ENCODE assay signal across 8 cellular contexts in genomic region chr12:53180931-53181645, GRCh38. TPM values are rescaled to one million over a fixed set of nuclear protein-coding genes. Genes with fewer than 3 reads are reported as not detected.
DNase-seq lines count a peak whose midpoint lies in the region; TF ChIP-seq lines count a peak whose summit lies in the region.

No MANE protein-coding gene starts in this region.

- peaks cover 55% of the 10 kb centered on the region for H3K4me1 Mint-ChIP-seq in nephron

- peak overlapping the region; percentile 97 to 100 (median 98) for H3K27ac Mint-ChIP-seq in nephron

- H3K27me3 Mint-ChIP-seq in nephron (ENCODE audit: low read depth): no peaks in the 10 kb centered on the region

- H3K27me3 ChIP-seq in HL-60 (ENCODE audit: insufficient read depth, poor library complexity, severe bottlenecking): no peaks in the 10 kb centered on the region

- H3K4me3 ChIP-seq in HL-60 (replicated peaks; ENCODE audit: insufficient read depth, low read length): peak overlapping the region; percentile 82
- peak overlapping the region; percentile 81 for H3K4me3 ChIP-seq in fibroblast of the aortic adventitia (ENCODE audit: low read depth, low read length)

- peaks cover 49% of the 10 kb centered on the region for H3K36me3 Mint-ChIP-seq in nephron (ENCODE audit: low read depth)

- DNase-seq in COR-L47 (lab: John Stamatoyannopoulos, UW) (peak; percentile 85), GM20000 (ENCODE audit: low spot score) (peak; percentile 94), HL-60 (ENCODE audit: low read depth in 1 of 2, low spot score in 1 of 2) (peak in 1 of 2 experiments; percentile 78), OCI-M1 (lab: John Stamatoyannopoulos, UW) (peak; percentile 84), fibroblast of the aortic adventitia (ENCODE audit: low read depth) (peak; percentile 67), substantia nigra (lab: John Stamatoyannopoulos, UW) (peak in 29 of 49 donors; percentile 40 to 89 (median 83))
- DNase-seq in activated T-helper 9 cell treated with anti-CD3 and anti-CD28 coated beads, Interleukin-2, amount 50 U/mL, for 16 hours (ENCODE audit: low read depth): peak; percentile 75

- no peak for TF ChIP-seq CTCF in GM20000 (IDR thresholded peaks at IDR 0.05; ENCODE audit: extremely low read depth, missing control alignments)
- no peak for TF ChIP-seq CTCF in HL-60 (IDR thresholded peaks at IDR 0.05; ENCODE audit: insufficient read depth, low read length)
- no peak for TF ChIP-seq CTCF in fibroblast of the aortic adventitia (IDR thresholded peaks at IDR 0.05; ENCODE audit: insufficient read depth, low read length)
- TF ChIP-seq CTCF in nephron (IDR thresholded peaks at IDR 0.05; ENCODE audit: unreplicated experiment in 3 of 3): no peak

- H3K4me3 Mint-ChIP-seq in nephron: peak overlapping the region; percentile 91 to 96 (median 95)

- H3K9me3 Mint-ChIP-seq in nephron: no peaks in the 10 kb centered on the region

- H3K27ac ChIP-seq in HL-60 (replicated peaks) (peak overlapping the region; percentile 92), substantia nigra (ENCODE audit: low read depth, low read length, poor library complexity, severe bottlenecking) (peak overlapping the region; percentile 97)

RNA-seq across cellular contexts. Expression of gene CSAD, which starts 0.4 kb away (rescaled TPM):
- 8.7 and 23.4 TPM in 2 replicates for total RNA-seq in fibroblast of the aortic adventitia (ENCODE audit: low replicate concordance)

RNA-seq across cellular contexts. Expression of gene ZNF740, which starts 0.6 kb away (rescaled TPM):
- total RNA-seq in fibroblast of the aortic adventitia (ENCODE audit: low replicate concordance): 12.6 and 16.3 TPM in 2 replicates

RNA-seq across cellular contexts. Expression of gene ITGB7, which starts 26.0 kb away (rescaled TPM):
- 0.54 TPM in 1 of 2 replicates, not detected in the other for total RNA-seq in fibroblast of the aortic adventitia (ENCODE audit: low replicate concordance)

RNA-seq across cellular contexts. Expression of gene RARG, which starts 50.9 kb away (rescaled TPM):
- 43.9 and 69.4 TPM in 2 replicates for total RNA-seq in fibroblast of the aortic adventitia (ENCODE audit: low replicate concordance)
